ENCODE assay signal across 8 cellular contexts in genomic region chr2:49616800-49617199, GRCh38.
DNase-seq lines count a peak whose midpoint lies in the region; ATAC-seq and TF ChIP-seq lines count a peak whose summit lies in the region.

No MANE protein-coding gene starts in this region.

- 0 out of 2 replicates have a peak, but pooled peaks have one; percentile 34 for TF ChIP-seq CTCF in GM12875 (IDR thresholded peaks at IDR 0.05; ENCODE audit: borderline replicate concordance, insufficient read depth, low read depth, low read length)

- H3K27ac Mint-ChIP-seq in naive thymus-derived CD8-positive, alpha-beta T cell, result no peak overlapping the region

- H3K9me3 Mint-ChIP-seq in naive thymus-derived CD8-positive, alpha-beta T cell, result peaks cover 0 to 12% (median 0%) of the 10 kb centered on the region in 9 donors

- peak; percentile 11 for DNase-seq in LoVo (ENCODE audit: low spot score)
- peak; percentile 73 for DNase-seq in SK-N-MC (ENCODE audit: low read depth, low spot score)
- peak; percentile 7 for DNase-seq in kidney glomerular epithelial cell (lab: John Stamatoyannopoulos, UW)
- DNase-seq in stimulated activated naive CD8-positive, alpha-beta T cell treated with anti-CD3 and anti-CD28 coated beads, Interleukin-15, Interleukin-2, amounts not matched to agents 100 U/mL and 50 U/mL, for 24 hours, result no peak
- DNase-seq in amniotic stem cell (lab: John Stamatoyannopoulos, UW), result no peak
- no peak for DNase-seq in naive thymus-derived CD8-positive, alpha-beta T cell
- no peak for DNase-seq in islet precursor cell

- POLR2A ChIA-PET in naive thymus-derived CD8-positive, alpha-beta T cell (lab: Charles Lee), result no interaction called here

- no peak overlapping the region for H3K4me3 Mint-ChIP-seq in naive thymus-derived CD8-positive, alpha-beta T cell

- H3K9me3 ChIP-seq in SK-N-MC (ENCODE audit: low read depth, low read length), result no peaks in the 10 kb centered on the region

- no peaks in the 10 kb centered on the region for H3K36me3 Mint-ChIP-seq in naive thymus-derived CD8-positive, alpha-beta T cell

- H3K4me1 Mint-ChIP-seq in naive thymus-derived CD8-positive, alpha-beta T cell, result no peaks in the 10 kb centered on the region

- no peak overlapping the region for H3K9ac ChIP-seq in SK-N-MC (ENCODE audit: insufficient read length)

- no peaks in the 10 kb centered on the region for H3K36me3 ChIP-seq in SK-N-MC (ENCODE audit: insufficient read depth, low read length)

- H3K27ac ChIP-seq in SK-N-MC, result no peak overlapping the region

- ATAC-seq in stimulated activated naive CD8-positive, alpha-beta T cell treated with anti-CD3 and anti-CD28 coated beads, Interleukin-15, Interleukin-2, amounts not matched to agents 100 U/mL and 50 U/mL, for 24 hours, result no peak
- ATAC-seq in naive thymus-derived CD8-positive, alpha-beta T cell, result no peak

- H3K27me3 Mint-ChIP-seq in naive thymus-derived CD8-positive, alpha-beta T cell, result no peaks in the 10 kb centered on the region

- no peak overlapping the region for H3K4me3 ChIP-seq in GM12875 (ENCODE audit: low read depth, low read length)
- H3K4me3 ChIP-seq in SK-N-MC, result no peak overlapping the region

Comparison
In these comparisons a context has a peak if more than half of its experiments do, and no peak if none do; other contexts are left out.
1. DNase-seq: peak in LoVo (single experiment), SK-N-MC (single experiment) and kidney glomerular epithelial cell (single experiment); none in stimulated activated naive CD8-positive, alpha-beta T cell treated with anti-CD3 and anti-CD28 coated beads, Interleukin-15, Interleukin-2, amounts not matched to agents 100 U/mL and 50 U/mL, for 24 hours (single experiment), amniotic stem cell (single experiment), naive thymus-derived CD8-positive, alpha-beta T cell (0 of 10) and islet precursor cell (single experiment).